22 cellular contexts compared by ENCODE assay signal in the genomic region with DNA sequence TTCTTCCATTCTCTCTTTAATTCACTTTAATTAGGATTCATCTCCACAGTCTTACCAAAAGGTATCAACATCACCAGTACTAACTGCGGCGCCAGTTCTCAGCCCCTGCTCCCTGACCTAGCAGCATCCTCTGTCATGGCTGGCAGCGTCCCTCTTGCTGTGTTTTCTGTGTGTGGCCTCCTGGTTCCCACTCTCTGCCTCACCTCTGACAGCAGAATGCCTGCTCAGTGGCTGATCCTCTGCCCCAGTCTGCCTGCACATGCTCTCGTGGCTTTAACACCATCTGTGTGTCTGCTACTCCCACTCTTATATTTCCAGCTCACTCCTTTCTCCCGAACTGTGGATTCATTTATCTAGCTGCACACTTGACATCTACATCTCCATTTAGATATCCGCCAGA.
"Had no signal": no experiment of that assay in that cellular context is flagged by ENCODE, and none has a peak within 500 bp of the region (broad histone marks: within the 10 kb centered on the region; RNA-seq: fewer than 3 reads in every experiment).

No MANE protein-coding gene starts in this region.

- H3K36me3 ChIP-seq: ovary, sigmoid colon, stomach, tibial artery, upper lobe of left lung had no signal

- H3K4me3 ChIP-seq: dorsolateral prefrontal cortex, lung, mucosa of descending colon, ovary, psoas muscle, sigmoid colon, stomach, testis, tibial artery, upper lobe of left lung had no signal

- H3K27me3 Mint-ChIP-seq: natural killer cell treated with Interleukin-12 subunit alpha and Interleukin-12 subunit beta and Interleukin-15 and Interleukin-18, amount 100 ng/mL, for 72 hours had no signal

- H3K27ac ChIP-seq: dorsolateral prefrontal cortex, ovary, psoas muscle, sigmoid colon, stomach, testis, tibial artery, upper lobe of left lung had no signal

- H3K27ac Mint-ChIP-seq: memory B cell; mesothelial cell of epicardium; naive B cell; natural killer cell treated with Interleukin-12 subunit alpha and Interleukin-12 subunit beta and Interleukin-15 and Interleukin-18, amount 100 ng/mL, for 72 hours; stimulated activated effector memory CD8-positive, alpha-beta T cell treated with anti-CD3 and anti-CD28 coated beads, Interleukin-12 subunit alpha, Interleukin-12 subunit beta, amount 100 ng/mL, for 72 hours had no signal

- H3K27me3 ChIP-seq: dorsolateral prefrontal cortex, ovary, sigmoid colon, stomach, testis, tibial artery, upper lobe of left lung had no signal

- H3K36me3 Mint-ChIP-seq: memory B cell; mesothelial cell of epicardium; naive B cell; natural killer cell treated with Interleukin-12 subunit alpha and Interleukin-12 subunit beta and Interleukin-15 and Interleukin-18, amount 100 ng/mL, for 72 hours; stimulated activated effector memory CD8-positive, alpha-beta T cell treated with anti-CD3 and anti-CD28 coated beads, Interleukin-12 subunit alpha, Interleukin-12 subunit beta, amount 100 ng/mL, for 72 hours had no signal

- H3K4me3 Mint-ChIP-seq: memory B cell; mesothelial cell of epicardium; naive B cell; natural killer cell treated with Interleukin-12 subunit alpha and Interleukin-12 subunit beta and Interleukin-15 and Interleukin-18, amount 100 ng/mL, for 72 hours; neural crest cell; stimulated activated effector memory CD8-positive, alpha-beta T cell treated with anti-CD3 and anti-CD28 coated beads, Interleukin-12 subunit alpha, Interleukin-12 subunit beta, amount 100 ng/mL, for 72 hours had no signal

- H3K4me1 Mint-ChIP-seq: mesothelial cell of epicardium; naive B cell; stimulated activated effector memory CD8-positive, alpha-beta T cell treated with anti-CD3 and anti-CD28 coated beads, Interleukin-12 subunit alpha, Interleukin-12 subunit beta, amount 100 ng/mL, for 72 hours had no signal

- ATAC-seq: mucosa of descending colon; natural killer cell treated with Interleukin-12 subunit alpha and Interleukin-12 subunit beta and Interleukin-15 and Interleukin-18, amount 100 ng/mL, for 72 hours; psoas muscle; right cardiac atrium had no signal

- H3K9me3 Mint-ChIP-seq: neural crest cell; stimulated activated effector memory CD8-positive, alpha-beta T cell treated with anti-CD3 and anti-CD28 coated beads, Interleukin-12 subunit alpha, Interleukin-12 subunit beta, amount 100 ng/mL, for 72 hours had no signal

- H3K4me1 ChIP-seq: psoas muscle, sigmoid colon, stomach, testis, tibial artery, upper lobe of left lung had no signal

- H3K9me3 ChIP-seq: ovary, psoas muscle, sigmoid colon, stomach, testis, tibial artery, upper lobe of left lung had no signal

- DNase-seq: effector CD4-positive, alpha-beta T cell; mucosa of descending colon; naive B cell; nucleus accumbens; ovary; psoas muscle; right cardiac atrium; sigmoid colon; stimulated activated CD4-positive, alpha-beta T cell treated with anti-CD3 and anti-CD28 coated beads, Interleukin-2, amount 100 ng/mL, for 24 hours; stimulated activated CD4-positive, alpha-beta T cell treated with anti-CD3 and anti-CD28 coated beads, Interleukin-4, amount 100 ng/mL, for 24 hours; stimulated activated naive CD4-positive, alpha-beta T cell treated with Interleukin-2 at 50 U/mL for 16 hours; stomach; testis; tibial artery; upper lobe of left lung had no signal
